ENCODE assay signal across 11 cellular contexts in genomic region chr17:64024215-64024654, GRCh38. TPM values are rescaled to one million over a fixed set of nuclear protein-coding genes. Genes with fewer than 3 reads are reported as not detected.
DNase-seq lines count a peak whose midpoint lies in the region; ATAC-seq, FAIRE-seq and TF ChIP-seq lines count a peak whose summit lies in the region.
"Had no signal": no experiment of that assay in that cellular context is flagged by ENCODE, and none has a peak within 500 bp of the region (broad histone marks: within the 10 kb centered on the region; RNA-seq: fewer than 3 reads in every experiment).

No MANE protein-coding gene starts in this region.

- H3K27me3 ChIP-seq in OCI-LY1 (ENCODE audit: insufficient read depth, low read length) (no peaks in the 10 kb centered on the region), trophoblast cell (ENCODE audit: insufficient read depth, low read length) (no peaks in the 10 kb centered on the region)

- no peak overlapping the region for H2AK5ac ChIP-seq in trophoblast cell (ENCODE audit: low read length)

- H2BK120ac ChIP-seq in trophoblast cell (ENCODE audit: insufficient read depth, low read length, poor library complexity): no peak overlapping the region

- H3K79me2 ChIP-seq in OCI-LY1 (ENCODE audit: insufficient read depth, low read length) (no peaks in the 10 kb centered on the region), trophoblast cell (ENCODE audit: control insufficient read depth, insufficient read depth, low read length, poor library complexity) (no peaks in the 10 kb centered on the region)

- POLR2A ChIA-PET in HEK293 (lab: Yijun Ruan, JAX): no interaction called here

- H3K9me3 ChIP-seq in HEK293 (ENCODE audit: control insufficient read depth, insufficient read depth, low read depth, low read length) (no peaks in the 10 kb centered on the region), OCI-LY1 (ENCODE audit: low read length) (no peaks in the 10 kb centered on the region), trophoblast cell (ENCODE audit: insufficient read depth, low read depth, low read length) (peaks cover 1% of the 10 kb centered on the region)

- H3K4me1 ChIP-seq in HEK293 (ENCODE audit: control insufficient read depth, insufficient read depth, low read length): no peaks in the 10 kb centered on the region
- H3K4me1 ChIP-seq in OCI-LY1 (ENCODE audit: insufficient read depth, low read length, severe bottlenecking): peaks cover 70% of the 10 kb centered on the region
- H3K4me1 ChIP-seq in trophoblast cell (ENCODE audit: control insufficient read depth in 1 of 2, insufficient read depth in 2 of 2, low read length in 2 of 2): no peaks in the 10 kb centered on the region

- no peaks in the 10 kb centered on the region for H3K9me3 Mint-ChIP-seq in central memory CD8-positive, alpha-beta T cell

- TF ChIP-seq POLR2A in GM12891 (IDR thresholded peaks at IDR 0.05; ENCODE audit: low read depth, low read length): no peak

- ATAC-seq in central memory CD8-positive, alpha-beta T cell (replicated peaks; ENCODE audit: extremely low read depth, poor library complexity, severe bottlenecking): no peak
- no peak for ATAC-seq in HG03354 (IDR thresholded peaks at IDR 0.05; ENCODE audit: poor library complexity, severe bottlenecking, unreplicated experiment)
- ATAC-seq: right cardiac atrium had no signal

- peak overlapping the region; percentile 83 for H3K4me3 Mint-ChIP-seq in central memory CD8-positive, alpha-beta T cell

- CTCF ChIA-PET in HEK293 (lab: Yijun Ruan, JAX): interaction anchor here (0.9 to 8.8 kb wide), 8 partner anchors 7 to 113 kb away, joined by 3 to 295 read pairs (median 18); partner anchors contain the start of genes CSHL1, ERN1 and GH1

- peak overlapping the region; percentile 100 for H3K27ac Mint-ChIP-seq in central memory CD8-positive, alpha-beta T cell (ENCODE audit: low read depth)

- TF ChIP-seq CTCF in HEK293 (tag by site-specific recombination; IDR thresholded peaks at IDR 0.05) (no peak), OCI-LY1 (IDR thresholded peaks at IDR 0.05; ENCODE audit: low read length) (no peak)

- WGBS in trophoblast cell (ENCODE audit: extremely low coverage, insufficient coverage, insufficient read length): no CpG with 5 or more reads among the region's 8 CpGs

- H3K79me1 ChIP-seq in trophoblast cell (ENCODE audit: low read length): no peaks in the 10 kb centered on the region

- no peaks in the 10 kb centered on the region for H4K20me1 ChIP-seq in OCI-LY1 (ENCODE audit: insufficient read depth, low read length)

- H2AFZ ChIP-seq in OCI-LY1 (ENCODE audit: low read length) (peak overlapping the region; percentile 5; the same call in 1 of the 2 replicates), trophoblast cell (ENCODE audit: insufficient read depth, low read length, poor library complexity) (no peak overlapping the region)

- H3F3A ChIP-seq in OCI-LY1 (ENCODE audit: insufficient read depth, low read length): peaks cover 21% of the 10 kb centered on the region

- FAIRE-seq in GM12891 (lab: Jason Lieb, UNC): no peak
- FAIRE-seq: GM12892 had no signal

- no peak overlapping the region for H3K27ac ChIP-seq in HEK293 (ENCODE audit: extremely low read depth, low read depth, low read length)
- H3K27ac ChIP-seq in OCI-LY1 (ENCODE audit: low read depth, low read length, poor library complexity, severe bottlenecking): peak overlapping the region; percentile 94
- no peak overlapping the region for H3K27ac ChIP-seq in trophoblast cell (ENCODE audit: low read depth, low read length)

- DNase-seq in central memory CD8-positive, alpha-beta T cell (ENCODE audit: low spot score in 2 of 2): no peak
- peak; percentile 38 to 70 for DNase-seq in trophoblast cell
- no peak for DNase-seq in SHP77 (lab: John Stamatoyannopoulos, UW)
- DNase-seq in GM12891 (ENCODE audit: insufficient read length, low spot score): no peak
- DNase-seq in stimulated activated CD4-positive, alpha-beta T cell treated with anti-CD3 and anti-CD28 coated beads, Interleukin-4, amount 100 ng/mL, for 24 hours: no peak
- DNase-seq: mesenchymal stem cell, right cardiac atrium had no signal

- no peak overlapping the region for H3K4me3 ChIP-seq in HEK293 (ENCODE audit: low read depth, low read length)
- H3K4me3 ChIP-seq in OCI-LY1 (ENCODE audit: low read depth, low read length, poor library complexity, severe bottlenecking): no peak overlapping the region
- H3K4me3 ChIP-seq in trophoblast cell (ENCODE audit: low read depth, low read length): no peak overlapping the region

- H3K4me2 ChIP-seq in OCI-LY1 (ENCODE audit: low read length) (peak overlapping the region; percentile 55; the same call in 1 of the 2 replicates), trophoblast cell (ENCODE audit: low read length) (no peak overlapping the region)

- no peak overlapping the region for H2BK5ac ChIP-seq in trophoblast cell (ENCODE audit: low read depth, low read length, poor library complexity)

- H3K9ac ChIP-seq in OCI-LY1 (ENCODE audit: low read length) (peak overlapping the region; percentile 54; the same call in 1 of the 2 replicates), trophoblast cell (ENCODE audit: low read length) (no peak overlapping the region)

- H4K8ac ChIP-seq in trophoblast cell (ENCODE audit: low read depth, low read length): no peak overlapping the region

- H3K27me3 Mint-ChIP-seq in central memory CD8-positive, alpha-beta T cell: no peaks in the 10 kb centered on the region

- peaks cover 29% of the 10 kb centered on the region for H3K36me3 Mint-ChIP-seq in central memory CD8-positive, alpha-beta T cell (ENCODE audit: insufficient read depth)

- H3K14ac ChIP-seq in trophoblast cell (ENCODE audit: low read length): no peak overlapping the region

- H4K91ac ChIP-seq in trophoblast cell (ENCODE audit: low read depth, low read length): no peak overlapping the region

- H3K4me1 Mint-ChIP-seq in central memory CD8-positive, alpha-beta T cell: peaks cover 49% of the 10 kb centered on the region

- H3K23ac ChIP-seq in trophoblast cell (ENCODE audit: low read length): no peak overlapping the region

- no peak overlapping the region for H2BK12ac ChIP-seq in trophoblast cell (ENCODE audit: low read length)

- H3K36me3 ChIP-seq in HEK293 (ENCODE audit: control insufficient read depth in 2 of 2, insufficient read depth in 1 of 2, low read length in 2 of 2): no peaks in the 10 kb centered on the region
- H3K36me3 ChIP-seq in OCI-LY1 (ENCODE audit: insufficient read depth, low read length): no peaks in the 10 kb centered on the region
- H3K36me3 ChIP-seq in trophoblast cell (ENCODE audit: control insufficient read depth in 1 of 2, insufficient read depth in 2 of 2, low read length in 2 of 2): no peaks in the 10 kb centered on the region

- H3K4ac ChIP-seq in trophoblast cell (ENCODE audit: low read depth, low read length): no peak overlapping the region

- H4K12ac ChIP-seq in trophoblast cell (ENCODE audit: low read depth, low read length): no peak overlapping the region

- H3K9me2 ChIP-seq in OCI-LY1 (ENCODE audit: low read depth, low read length): no peaks in the 10 kb centered on the region

- H3K18ac ChIP-seq in trophoblast cell (ENCODE audit: low read length): no peak overlapping the region

TF ChIP-seq in HEK293, 187 proteins besides CTCF, POLR2A, EP300 and RAD21 (continues in another document):
- TF ChIP-seq SP7 (tag by site-specific recombination; IDR thresholded peaks at IDR 0.05): peak; percentile 75
- no peak for TF ChIP-seq SCRT2 (tag by site-specific recombination; IDR thresholded peaks at IDR 0.05)
- TF ChIP-seq ZNF510 (tag by site-specific recombination; IDR thresholded peaks at IDR 0.05; ENCODE audit: insufficient replicate concordance): no peak
- no peak for TF ChIP-seq KLF9 (tag by site-specific recombination; IDR thresholded peaks at IDR 0.05; ENCODE audit: low read depth)
- TF ChIP-seq ZNF571 (tag by site-specific recombination; IDR thresholded peaks at IDR 0.05): no peak
- no peak for TF ChIP-seq REPIN1 (tag by site-specific recombination; IDR thresholded peaks at IDR 0.05; ENCODE audit: low read depth)
- TF ChIP-seq ZNF548 (tag by site-specific recombination; IDR thresholded peaks at IDR 0.05): no peak

TF ChIP-seq in GM12891, 5 proteins besides CTCF, POLR2A, EP300 and RAD21:
- TF ChIP-seq PAX5 (IDR thresholded peaks at IDR 0.05; ENCODE audit: insufficient read depth, low read length, severe bottlenecking): no peak
- no peak for TF ChIP-seq POU2F2 (IDR thresholded peaks at IDR 0.05; ENCODE audit: low read depth, low read length)
- TF ChIP-seq POLR2AphosphoS5 (IDR thresholded peaks at IDR 0.05; ENCODE audit: low read depth, low read length): no peak

RNA-seq across cellular contexts. Expression of gene ICAM2, which starts 3.8 kb away (rescaled TPM):
- polyA plus RNA-seq in trophoblast cell (2013): 0.07 and 0.08 TPM in 2 replicates
- polyA plus RNA-seq in GM12891 (2012; ENCODE audit: low read depth, missing spikeins): 38.2 TPM

RNA-seq across cellular contexts. Expression of gene PRR29, which starts 26.1 kb away (rescaled TPM):
- 0.18 and 0.22 TPM in 2 replicates for polyA plus RNA-seq in trophoblast cell (2013)
- polyA plus RNA-seq in GM12891 (2012; ENCODE audit: low read depth, missing spikeins): 0.64 TPM

RNA-seq across cellular contexts. Expression of gene SCN4A, which starts 51.5 kb away (rescaled TPM):
- polyA plus RNA-seq in trophoblast cell (2013): 0.11 and 0.18 TPM in 2 replicates
- polyA plus RNA-seq in GM12891 (2012; ENCODE audit: low read depth, missing spikeins): 0.19 TPM

Comparison
In these comparisons a context has a peak if more than half of its experiments do, and no peak if none do; other contexts are left out.
1. DNase-seq: peak in trophoblast cell (2 of 2); none in central memory CD8-positive, alpha-beta T cell (0 of 2), SHP77 (0 of 2), GM12891 (single experiment) and stimulated activated CD4-positive, alpha-beta T cell treated with anti-CD3 and anti-CD28 coated beads, Interleukin-4, amount 100 ng/mL, for 24 hours (single experiment).